ENCODE assay signal across 8 cellular contexts in genomic region chr2:218852911-218853667, GRCh38. TPM values are rescaled to one million over a fixed set of nuclear protein-coding genes. Genes with fewer than 3 reads are reported as not detected.
A peak's percentile ranks its signal among the peaks of the same experiment; 100 is the strongest.
DNase-seq lines count a peak whose midpoint lies in the region; ATAC-seq and TF ChIP-seq lines count a peak whose summit lies in the region.

No MANE protein-coding gene starts in this region.

- no peak for TF ChIP-seq POLR2A in sigmoid colon (IDR thresholded peaks at IDR 0.05)

- intact Hi-C loops in left ventricle myocardium superior (cut with micrococcal nuclease) (no loop called here), sigmoid colon (cut with DNase I) (loop anchor here (1.0 kb wide), 1 partner anchor 45 kb away; no protein-coding TSS in a partner anchor)

- no peak overlapping the region for H3K27ac Mint-ChIP-seq in activated naive CD4-positive, alpha-beta T cell treated with anti-CD3 and anti-CD28 coated beads, Interleukin-2, amount 50 U/mL, for 72 hours

- H3K36me3 ChIP-seq in sigmoid colon: no peaks in the 10 kb centered on the region

- no peaks in the 10 kb centered on the region for H3K36me3 Mint-ChIP-seq in activated naive CD4-positive, alpha-beta T cell treated with anti-CD3 and anti-CD28 coated beads, Interleukin-2, amount 50 U/mL, for 72 hours

- no peak overlapping the region for H3K27ac ChIP-seq in sigmoid colon

- 18% methylated on average over 16 of the region's 16 CpGs for WGBS in sigmoid colon, 2 donors

- peaks cover 0 to 11% (median 3%) of the 10 kb centered on the region in 4 donors for H3K4me1 ChIP-seq in sigmoid colon

- H3K4me3 ChIP-seq in sigmoid colon: no peak overlapping the region

- no peaks in the 10 kb centered on the region for H3K9me3 ChIP-seq in sigmoid colon

- peaks cover 8 to 98% (median 61%) of the 10 kb centered on the region in 3 donors for H3K27me3 ChIP-seq in sigmoid colon

- DNase-seq in EL (peak; percentile 55), LoVo (ENCODE audit: low spot score) (peak; percentile 55), SKM-1 treated with dmso at 0.1 percent for 144 hours (lab: John Stamatoyannopoulos, UW; ENCODE audit: unreplicated experiment) (peak; percentile 39), left ventricle myocardium superior (peak; percentile 62), sigmoid colon (no peak)
- peak; percentile 57 to 69 for DNase-seq in activated naive CD4-positive, alpha-beta T cell treated with anti-CD3 and anti-CD28 coated beads, Interleukin-2, amount 50 U/mL, for 72 hours (ENCODE audit: low spot score in 2 of 2)

- H3K9me3 Mint-ChIP-seq in activated naive CD4-positive, alpha-beta T cell treated with anti-CD3 and anti-CD28 coated beads, Interleukin-2, amount 50 U/mL, for 72 hours: no peaks in the 10 kb centered on the region

- TF ChIP-seq EP300 in sigmoid colon (IDR thresholded peaks at IDR 0.05): no peak

- peak; percentile 24 to 66 (median 61) for TF ChIP-seq CTCF in sigmoid colon (IDR thresholded peaks at IDR 0.05)

- peak; percentile 64 to 79 for ATAC-seq in activated naive CD4-positive, alpha-beta T cell treated with anti-CD3 and anti-CD28 coated beads, Interleukin-2, amount 50 U/mL, for 72 hours
- peak; percentile 63 for ATAC-seq in left ventricle myocardium superior
- ATAC-seq in GM21619 (IDR thresholded peaks at IDR 0.05; ENCODE audit: unreplicated experiment): no peak
- no peak for ATAC-seq in HG02884 (IDR thresholded peaks at IDR 0.05; ENCODE audit: unreplicated experiment)

RNA-seq across cellular contexts. Expression of gene WNT6, which starts 6.5 kb away (rescaled TPM):
- total RNA-seq in activated naive CD4-positive, alpha-beta T cell treated with anti-CD3 and anti-CD28 coated beads, Interleukin-2, amount 50 U/mL, for 72 hours: not detected
- total RNA-seq in left ventricle myocardium superior (2.4 TPM), sigmoid colon (1 to 10 TPM; 2.6 to 3.9 (median 3.1) TPM)
- 1 to 10 TPM in 1 of 3 donors, not detected in 2; 1.5 TPM for polyA plus RNA-seq in sigmoid colon

RNA-seq across cellular contexts. Expression of gene PRKAG3, which starts 21.5 kb away (rescaled TPM):
- not detected for total RNA-seq in activated naive CD4-positive, alpha-beta T cell treated with anti-CD3 and anti-CD28 coated beads, Interleukin-2, amount 50 U/mL, for 72 hours
- total RNA-seq in left ventricle myocardium superior (0.12 TPM), sigmoid colon (not detected)
- polyA plus RNA-seq in sigmoid colon: not detected

RNA-seq across cellular contexts. Expression of gene WNT10A, which starts 27.6 kb away (rescaled TPM):
- total RNA-seq in activated naive CD4-positive, alpha-beta T cell treated with anti-CD3 and anti-CD28 coated beads, Interleukin-2, amount 50 U/mL, for 72 hours: 1 to 10 TPM in 1 of 2 donors, under 1 TPM in 1; 0.11 to 6.1 TPM
- total RNA-seq in left ventricle myocardium superior: not detected
- total RNA-seq in sigmoid colon: not detected
- polyA plus RNA-seq in sigmoid colon: under 1 TPM in 1 of 3 donors, not detected in 2; 0.38 TPM

Comparison
In these comparisons a context has a peak if more than half of its experiments do, and no peak if none do; other contexts are left out.
1. ATAC-seq: peak in activated naive CD4-positive, alpha-beta T cell treated with anti-CD3 and anti-CD28 coated beads, Interleukin-2, amount 50 U/mL, for 72 hours (2 of 2) and left ventricle myocardium superior (single experiment); none in GM21619 (single experiment) and HG02884 (single experiment).